In the genomic region with DNA sequence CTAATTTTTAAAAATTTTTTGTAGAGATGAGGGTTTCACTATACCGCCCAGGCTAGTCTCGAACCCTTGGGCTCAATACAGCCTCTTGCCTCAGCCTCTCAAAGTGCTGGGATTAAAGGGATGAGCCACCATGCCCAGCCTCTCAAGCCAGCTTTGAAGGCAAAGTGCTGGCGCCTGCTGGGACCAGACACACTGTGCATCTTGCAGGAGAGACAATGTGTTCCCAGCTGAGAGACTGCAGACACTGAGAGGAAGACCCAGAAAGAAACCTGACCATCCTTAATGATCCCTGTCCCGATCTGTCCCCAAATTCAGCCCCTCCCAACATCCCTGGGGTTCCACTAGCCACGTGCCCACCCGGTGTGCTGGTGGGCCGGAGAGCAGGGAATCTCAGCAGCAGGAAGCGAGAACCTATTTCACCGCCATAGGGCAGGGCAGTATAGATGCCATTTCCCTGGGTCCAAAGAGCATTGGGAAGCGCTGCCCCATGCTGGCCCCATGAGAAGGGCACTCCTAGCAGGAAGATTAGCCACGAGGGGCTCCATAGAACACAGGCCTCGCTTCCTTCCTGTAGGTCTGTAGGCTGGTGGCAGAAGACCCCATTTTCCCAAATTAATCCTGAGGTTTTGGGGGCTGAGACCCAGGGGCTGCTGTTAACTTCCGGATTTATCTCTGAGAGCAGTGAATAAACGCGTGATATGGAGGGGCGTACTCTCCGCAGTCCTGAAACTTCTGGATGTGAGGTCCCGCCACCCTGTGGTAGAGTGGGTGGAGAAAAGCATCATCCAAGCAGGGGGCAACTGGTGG, we compare ENCODE assay signal across 8 cellular contexts. TPM values are rescaled to one million over a fixed set of nuclear protein-coding genes. Genes with fewer than 3 reads are reported as not detected.
DNase-seq lines count a peak whose midpoint lies in the region; ATAC-seq and TF ChIP-seq lines count a peak whose summit lies in the region.

No MANE protein-coding gene starts in this region.

- ATAC-seq in GM19467 (IDR thresholded peaks at IDR 0.05; ENCODE audit: unreplicated experiment) = no peak
- ATAC-seq in HG03565 (IDR thresholded peaks at IDR 0.05; ENCODE audit: unreplicated experiment) = no peak

- H3K27ac ChIP-seq in HEK293 (ENCODE audit: extremely low read depth, low read depth, low read length) (peak overlapping the region; percentile 78; the same call in 1 of the 2 replicates), VCaP (peak overlapping the region; percentile 77), right atrium auricular region (peak overlapping the region in 1 of 2 donors; percentile 93), smooth muscle cell (ENCODE audit: low read depth) (peak overlapping the region; percentile 89)

- CTCF ChIA-PET in HEK293 (lab: Yijun Ruan, JAX) = interaction anchor here (1.3 to 2.8 kb wide), 3 partner anchors 56 to 73 kb away, joined by 5 to 19 read pairs (median 12); no protein-coding TSS in a partner anchor

- TF ChIP-seq CTCF in HEK293 (tag by site-specific recombination; IDR thresholded peaks at IDR 0.05) (no peak), VCaP (conservative IDR thresholded peaks at IDR 0.05) (no peak), right atrium auricular region (IDR thresholded peaks at IDR 0.05) (peak in 1 of 2 donors; percentile 18), smooth muscle cell (IDR thresholded peaks at IDR 0.05; ENCODE audit: borderline replicate concordance, insufficient read depth, poor library complexity, severe bottlenecking) (no peak)

- no peaks in the 10 kb centered on the region for H3F3A ChIP-seq in smooth muscle cell (ENCODE audit: low read depth)

- no peaks in the 10 kb centered on the region for H3K4me1 ChIP-seq in HEK293 (ENCODE audit: control insufficient read depth, insufficient read depth, low read length)
- peaks cover 0 to 36% of the 10 kb centered on the region in 2 donors for H3K4me1 ChIP-seq in right atrium auricular region
- peaks cover 8% of the 10 kb centered on the region for H3K4me1 ChIP-seq in smooth muscle cell (ENCODE audit: low read depth)

- POLR2A ChIA-PET in HEK293 (lab: Yijun Ruan, JAX) = interaction anchor here (0.6 to 2.9 kb wide), 6 partner anchors 8 to 48 kb away, joined by 4 to 32 read pairs (median 12); partner anchors contain the start of genes ICAM5 and TYK2

- WGBS in smooth muscle cell (ENCODE audit: low lambda C conversion rate) = 46% methylated on average over 18 of the region's 18 CpGs

- peaks cover 52% of the 10 kb centered on the region for H4K20me1 ChIP-seq in smooth muscle cell (ENCODE audit: low read depth)

- H3K9me3 ChIP-seq in HEK293 (ENCODE audit: control insufficient read depth, insufficient read depth, low read depth, low read length) = no peaks in the 10 kb centered on the region
- no peaks in the 10 kb centered on the region for H3K9me3 ChIP-seq in right atrium auricular region
- H3K9me3 ChIP-seq in smooth muscle cell (replicated peaks; ENCODE audit: low read depth) = no peaks in the 10 kb centered on the region

- H3K4me3 ChIP-seq in HEK293 (ENCODE audit: low read depth, low read length) (peak overlapping the region; percentile 92), right atrium auricular region (peak overlapping the region; percentile 67 to 74), smooth muscle cell (peak overlapping the region; percentile 92)

- peak overlapping the region; percentile 94 for H3K9ac ChIP-seq in smooth muscle cell (ENCODE audit: low read depth)

- H2AFZ ChIP-seq in smooth muscle cell (ENCODE audit: low read depth) = no peak overlapping the region

- H3K27me3 ChIP-seq in right atrium auricular region (no peaks in the 10 kb centered on the region), smooth muscle cell (ENCODE audit: low read depth) (no peaks in the 10 kb centered on the region)

- H3K79me2 ChIP-seq in smooth muscle cell (ENCODE audit: low read depth) = peaks cover 26% of the 10 kb centered on the region

- H3K36me3 ChIP-seq in HEK293 (ENCODE audit: control insufficient read depth in 2 of 2, insufficient read depth in 1 of 2, low read length in 2 of 2) (peaks cover 10 to 46% of the 10 kb centered on the region in 2 experiments; a peak in 2 of 3 replicates), right atrium auricular region (peaks cover 32% of the 10 kb centered on the region), smooth muscle cell (ENCODE audit: low read depth) (no peaks in the 10 kb centered on the region)

- H3K4me2 ChIP-seq in smooth muscle cell = peak overlapping the region; percentile 89

- DNase-seq in right atrium auricular region (ENCODE audit: low spot score) (no peak), smooth muscle cell (lab: John Stamatoyannopoulos, UW; ENCODE audit: unreplicated experiment) (no peak), EL (no peak), NCI-H146 (lab: John Stamatoyannopoulos, UW) (no peak)

TF ChIP-seq in HEK293, 187 proteins besides CTCF, POLR2A, EP300 and RAD21:
- peak; percentile 44; the same call in 1 of the 2 replicates for TF ChIP-seq ZIC2 (tag by site-specific recombination; IDR thresholded peaks at IDR 0.05)
- TF ChIP-seq PRDM4 (tag by site-specific recombination; IDR thresholded peaks at IDR 0.05) = no peak

RNA-seq across cellular contexts. Expression of gene RAVER1, which starts 1.0 kb away (rescaled TPM):
- total RNA-seq in right atrium auricular region = 10 to 100 TPM; 14.8 to 24.8 TPM
- 8.3 and 18.3 TPM in 2 replicates for total RNA-seq in smooth muscle cell
- polyA plus RNA-seq in smooth muscle cell = 35.5 and 43.0 TPM in 2 replicates

RNA-seq across cellular contexts. Expression of gene ICAM3, which starts 7.1 kb away (rescaled TPM):
- total RNA-seq in right atrium auricular region (1 to 10 TPM; 5.3 to 7.1 TPM), smooth muscle cell (4.5 and 6.5 TPM in 2 replicates)
- polyA plus RNA-seq in smooth muscle cell = 29.3 and 31.3 TPM in 2 replicates

RNA-seq across cellular contexts. Expression of gene FDX2, which starts 16.5 kb away (rescaled TPM):
- total RNA-seq in right atrium auricular region (10 to 100 TPM; 12.5 to 20.4 TPM), smooth muscle cell (7.6 and 15.3 TPM in 2 replicates)
- 39.1 and 46.0 TPM in 2 replicates for polyA plus RNA-seq in smooth muscle cell

RNA-seq across cellular contexts. Expression of gene ZGLP1, which starts 22.7 kb away (rescaled TPM):
- under 1 TPM in 1 of 2 donors, not detected in 1; 0.90 TPM for total RNA-seq in right atrium auricular region
- total RNA-seq in smooth muscle cell = 2.9 TPM in 1 of 2 replicates, not detected in the other
- polyA plus RNA-seq in smooth muscle cell = 4.8 and 6.1 TPM in 2 replicates

RNA-seq across cellular contexts. Expression of gene ICAM5, which starts 42.6 kb away (rescaled TPM):
- 1 to 10 TPM in 1 of 2 donors, under 1 TPM in 1; 0.22 to 1.7 TPM for total RNA-seq in right atrium auricular region
- 1.9 and 4.0 TPM in 2 replicates for total RNA-seq in smooth muscle cell
- 4.4 and 6.4 TPM in 2 replicates for polyA plus RNA-seq in smooth muscle cell
